Comparison of ENCODE assay signal across 2 cellular contexts in genomic region chr6:444653-445275, GRCh38.
A peak's percentile ranks its signal among the peaks of the same experiment; 100 is the strongest.
TF ChIP-seq lines count a peak whose summit lies in the region.

No MANE protein-coding gene starts in this region.

TF ChIP-seq in HepG2, 621 proteins besides CTCF, POLR2A, EP300 and RAD21:
- TF ChIP-seq MNT (IDR thresholded peaks at IDR 0.05) (peak; percentile 37; the same call in 1 of the 2 replicates), FOXO1 (CRISPR knock-in tag; IDR thresholded peaks at IDR 0.05) (no peak), ZNF430 (CRISPR knock-in tag; IDR thresholded peaks at IDR 0.05) (no peak)

TF ChIP-seq in H1, 55 proteins besides CTCF, POLR2A, EP300 and RAD21:
- TF ChIP-seq ATF3 (IDR thresholded peaks at IDR 0.05; ENCODE audit: insufficient read depth, low read depth, low read length): no peak
- no peak for TF ChIP-seq CREB1 (IDR thresholded peaks at IDR 0.05)
- no peak for TF ChIP-seq ASH2L (IDR thresholded peaks at IDR 0.05; ENCODE audit: low read length)
- TF ChIP-seq USF2 (IDR thresholded peaks at IDR 0.05; ENCODE audit: low read length): no peak
- TF ChIP-seq EGR1 (IDR thresholded peaks at IDR 0.05; ENCODE audit: borderline replicate concordance, low read depth, low read length): no peak
- no peak for TF ChIP-seq GABPA (IDR thresholded peaks at IDR 0.05; ENCODE audit: borderline replicate concordance, insufficient read depth, low read length)
- TF ChIP-seq SRF (IDR thresholded peaks at IDR 0.05; ENCODE audit: low read depth, low read length): no peak
- no peak for TF ChIP-seq RBBP5 (IDR thresholded peaks at IDR 0.05; ENCODE audit: borderline replicate concordance, low read depth, low read length)
- TF ChIP-seq MAX (IDR thresholded peaks at IDR 0.05): no peak
- TF ChIP-seq BCL11A (IDR thresholded peaks at IDR 0.05; ENCODE audit: low read depth in 2 of 2, low read length in 2 of 2): no peak
- no peak for TF ChIP-seq SAP30 (IDR thresholded peaks at IDR 0.05; ENCODE audit: insufficient read depth, insufficient replicate concordance, low read length)
- TF ChIP-seq FOSL1 (IDR thresholded peaks at IDR 0.05; ENCODE audit: insufficient read depth, low read depth, low read length): no peak
- TF ChIP-seq HDAC2 (IDR thresholded peaks at IDR 0.05; ENCODE audit: borderline replicate concordance in 1 of 2, low read depth in 2 of 2, low read length in 2 of 2): no peak
- TF ChIP-seq TBP (IDR thresholded peaks at IDR 0.05; ENCODE audit: low read depth, low read length): no peak
- no peak for TF ChIP-seq KDM4A (IDR thresholded peaks at IDR 0.05; ENCODE audit: low read depth, low read length, severe bottlenecking)
- no peak for TF ChIP-seq SIN3A (conservative IDR thresholded peaks at IDR 0.05 in 1 of 2, IDR thresholded peaks at IDR 0.05 in 1 of 2; ENCODE audit: low read depth in 1 of 2, low read length in 2 of 2)
